Comparison of ENCODE assay signal across 8 cellular contexts in genomic region chr16:87382023-87382785, GRCh38. TPM values are rescaled to one million over a fixed set of nuclear protein-coding genes. Genes with fewer than 3 reads are reported as not detected.
A peak's percentile ranks its signal among the peaks of the same experiment; 100 is the strongest.
DNase-seq lines count a peak whose midpoint lies in the region; ATAC-seq lines count a peak whose summit lies in the region.

No MANE protein-coding gene starts in this region.

- peak overlapping the region; percentile 60 to 88 (median 78) for H3K4me3 ChIP-seq in BLaER1 treated with 17β-estradiol and CSF1 and Interleukin-3, amounts not matched to agents 10 nM and 100 nM
- peak overlapping the region; percentile 61 for H3K4me3 ChIP-seq in MG63
- peak overlapping the region; percentile 71 for H3K4me3 ChIP-seq in effector memory CD4-positive, alpha-beta T cell (ENCODE audit: insufficient read depth, low read depth, low read length, poor library complexity, severe bottlenecking)

- peak overlapping the region; percentile 82 to 89 for H3K27ac Mint-ChIP-seq in natural killer cell treated with Interleukin-12 subunit alpha and Interleukin-12 subunit beta and Interleukin-15 and Interleukin-18, amount 100 ng/mL, for 72 hours

- peak overlapping the region in 10 of 11 experiments; percentile 85 to 95 (median 92); a peak in 19 of 22 replicates for H3K27ac ChIP-seq in BLaER1 treated with 17β-estradiol and CSF1 and Interleukin-3, amounts not matched to agents 10 nM and 100 nM
- H3K27ac ChIP-seq in effector memory CD4-positive, alpha-beta T cell (ENCODE audit: insufficient read depth, low read length, poor library complexity, severe bottlenecking): peak overlapping the region; percentile 78

- peaks cover 0 to 24% (median 11%) of the 10 kb centered on the region in 11 experiments; a peak in 11 of 22 replicates for H3K36me3 ChIP-seq in BLaER1 treated with 17β-estradiol and CSF1 and Interleukin-3, amounts not matched to agents 10 nM and 100 nM
- H3K36me3 ChIP-seq in MG63: no peaks in the 10 kb centered on the region
- H3K36me3 ChIP-seq in effector memory CD4-positive, alpha-beta T cell (ENCODE audit: control insufficient read depth, insufficient read depth, low read length): no peaks in the 10 kb centered on the region

- peaks cover 45 to 60% (median 58%) of the 10 kb centered on the region in 11 experiments; a peak in 21 of 22 replicates for H4K20me1 ChIP-seq in BLaER1 treated with 17β-estradiol and CSF1 and Interleukin-3, amounts not matched to agents 10 nM and 100 nM

- DNase-seq in MG63 (no peak), NOMO-1 (lab: John Stamatoyannopoulos, UW; ENCODE audit: unreplicated experiment in 2 of 2) (no peak), epidermal melanocyte (ENCODE audit: insufficient read length, low spot score) (no peak), NCI-H187 (lab: John Stamatoyannopoulos, UW) (no peak)
- no peak for DNase-seq in effector memory CD4-positive, alpha-beta T cell
- no peak for DNase-seq in natural killer cell treated with Interleukin-12 subunit alpha and Interleukin-12 subunit beta and Interleukin-15 and Interleukin-18, amount 100 ng/mL, for 72 hours (ENCODE audit: low spot score)
- no peak for DNase-seq in NK-92 treated with Interleukin-12 subunit alpha and Interleukin-12 subunit beta, amount 100 ng/mL, for 24 hours (lab: John Stamatoyannopoulos, UW)

- no peaks in the 10 kb centered on the region for H3K36me3 Mint-ChIP-seq in natural killer cell treated with Interleukin-12 subunit alpha and Interleukin-12 subunit beta and Interleukin-15 and Interleukin-18, amount 100 ng/mL, for 72 hours

- H3K9ac ChIP-seq in BLaER1 treated with 17β-estradiol and CSF1 and Interleukin-3, amounts not matched to agents 10 nM and 100 nM: peak overlapping the region; percentile 82 to 95 (median 88)

- no peaks in the 10 kb centered on the region for H3K27me3 Mint-ChIP-seq in natural killer cell treated with Interleukin-12 subunit alpha and Interleukin-12 subunit beta and Interleukin-15 and Interleukin-18, amount 100 ng/mL, for 72 hours

- H3K4me2 ChIP-seq in BLaER1 treated with 17β-estradiol and CSF1 and Interleukin-3, amounts not matched to agents 10 nM and 100 nM: peak overlapping the region; percentile 84 to 99 (median 92)

- no peaks in the 10 kb centered on the region for H3K9me3 ChIP-seq in BLaER1 treated with 17β-estradiol and CSF1 and Interleukin-3, amounts not matched to agents 10 nM and 100 nM (replicated peaks in 1 of 11)
- no peaks in the 10 kb centered on the region for H3K9me3 ChIP-seq in MG63
- no peaks in the 10 kb centered on the region for H3K9me3 ChIP-seq in effector memory CD4-positive, alpha-beta T cell (ENCODE audit: control insufficient read depth, low read length)

- H3K9me3 Mint-ChIP-seq in natural killer cell treated with Interleukin-12 subunit alpha and Interleukin-12 subunit beta and Interleukin-15 and Interleukin-18, amount 100 ng/mL, for 72 hours: no peaks in the 10 kb centered on the region

- peaks cover 52 to 58% (median 55%) of the 10 kb centered on the region in 10 experiments for H3K4me1 ChIP-seq in BLaER1 treated with 17β-estradiol and CSF1 and Interleukin-3, amounts not matched to agents 10 nM and 100 nM
- H3K4me1 ChIP-seq in effector memory CD4-positive, alpha-beta T cell (ENCODE audit: control insufficient read depth, insufficient read depth, low read length, poor library complexity, severe bottlenecking): peaks cover 35% of the 10 kb centered on the region

- H3K27me3 ChIP-seq in BLaER1 treated with 17β-estradiol and CSF1 and Interleukin-3, amounts not matched to agents 10 nM and 100 nM: peaks cover 0 to 3% (median 0%) of the 10 kb centered on the region in 11 experiments; a peak in 1 of 22 replicates
- H3K27me3 ChIP-seq in MG63: no peaks in the 10 kb centered on the region
- H3K27me3 ChIP-seq in effector memory CD4-positive, alpha-beta T cell (replicated peaks; ENCODE audit: control insufficient read depth, insufficient read depth, low read length, poor library complexity, severe bottlenecking): no peaks in the 10 kb centered on the region

- no peak for ATAC-seq in natural killer cell treated with Interleukin-12 subunit alpha and Interleukin-12 subunit beta and Interleukin-15 and Interleukin-18, amount 100 ng/mL, for 72 hours

- peaks cover 38 to 43% of the 10 kb centered on the region in 2 donors for H3K4me1 Mint-ChIP-seq in natural killer cell treated with Interleukin-12 subunit alpha and Interleukin-12 subunit beta and Interleukin-15 and Interleukin-18, amount 100 ng/mL, for 72 hours (ENCODE audit: low read depth in 2 of 2)

- peak overlapping the region; percentile 90 for H3K4me3 Mint-ChIP-seq in natural killer cell treated with Interleukin-12 subunit alpha and Interleukin-12 subunit beta and Interleukin-15 and Interleukin-18, amount 100 ng/mL, for 72 hours

RNA-seq across cellular contexts. Expression of gene FBXO31, which starts 1.4 kb away (rescaled TPM):
- total RNA-seq in MG63 (2014; rRNA removed; shearing (Covaris generic); ENCODE audit: low replicate concordance): 12.6 and 33.4 TPM in 2 replicates
- 10 to 100 TPM; 30.5 to 36.9 TPM for total RNA-seq in natural killer cell treated with Interleukin-12 subunit alpha and Interleukin-12 subunit beta and Interleukin-15 and Interleukin-18, amount 100 ng/mL, for 72 hours

RNA-seq across cellular contexts. Expression of gene MAP1LC3B, which starts 9.9 kb away (rescaled TPM):
- 7.9 and 16.0 TPM in 2 replicates for total RNA-seq in MG63 (2014; rRNA removed; shearing (Covaris generic); ENCODE audit: low replicate concordance)
- total RNA-seq in natural killer cell treated with Interleukin-12 subunit alpha and Interleukin-12 subunit beta and Interleukin-15 and Interleukin-18, amount 100 ng/mL, for 72 hours: 10 to 100 TPM; 41.0 to 84.2 TPM
